ENCODE assay signal across 25 cellular contexts in the genomic region with DNA sequence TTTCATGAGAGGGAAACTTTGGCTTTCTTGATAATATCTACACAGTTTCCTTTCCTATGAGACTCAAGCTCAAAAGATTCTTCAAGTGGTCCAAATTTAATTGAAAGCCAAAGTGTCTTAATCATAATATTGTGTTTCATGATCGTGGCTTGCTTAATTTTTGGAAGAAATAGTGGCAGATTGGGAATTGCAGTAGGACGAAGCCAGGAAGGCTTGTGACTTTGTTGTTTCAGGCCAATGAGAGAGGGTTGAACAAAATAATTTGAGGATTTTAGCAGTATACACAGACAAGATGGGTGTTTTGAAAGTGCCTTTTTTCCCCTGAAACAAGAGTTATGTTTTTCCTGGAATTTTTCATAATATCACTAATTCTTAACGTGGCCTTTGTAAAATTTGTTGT.
"Had no signal": no experiment of that assay in that cellular context is flagged by ENCODE, and none has a peak within 500 bp of the region (broad histone marks: within the 10 kb centered on the region; RNA-seq: fewer than 3 reads in every experiment).

No MANE protein-coding gene starts in this region.

- H3K9ac ChIP-seq: neural progenitor cell had no signal

- H3K9me3 Mint-ChIP-seq: effector memory CD8-positive, alpha-beta T cell; natural killer cell treated with Interleukin-12 subunit alpha and Interleukin-12 subunit beta and Interleukin-15 and Interleukin-18, amount 100 ng/mL, for 72 hours had no signal

- H3K9me3 ChIP-seq: ovary, psoas muscle, right lobe of liver, spleen, stomach, thoracic aorta, transverse colon had no signal

- DNase-seq: effector memory CD8-positive, alpha-beta T cell; erythroblast; foreskin melanocyte; heart left ventricle; hippocampal formation; left colon; left ventricle myocardium superior; midbrain; nucleus accumbens; ovary; psoas muscle; retina; right lobe of liver; spleen; stimulated activated CD4-positive, alpha-beta T cell treated with anti-CD3 and anti-CD28 coated beads, Interleukin-15, amount 100 ng/mL, for 24 hours; stimulated activated CD4-positive, alpha-beta T cell treated with anti-CD3 and anti-CD28 coated beads, Interleukin-1b, Interleukin-23, amount 100 ng/mL, for 48 hours; stimulated activated CD4-positive, alpha-beta T cell treated with anti-CD3 and anti-CD28 coated beads, Interleukin-4, amount 100 ng/mL, for 24 hours; stomach; substantia nigra; transverse colon had no signal

- H3K4me1 ChIP-seq: heart left ventricle, neural progenitor cell, psoas muscle, right lobe of liver, spleen, stomach, transverse colon had no signal

- H3K27me3 ChIP-seq: neural progenitor cell, ovary, right lobe of liver, spleen, stomach, transverse colon had no signal

- H3K36me3 Mint-ChIP-seq: natural killer cell treated with Interleukin-12 subunit alpha and Interleukin-12 subunit beta and Interleukin-15 and Interleukin-18, amount 100 ng/mL, for 72 hours; neural progenitor cell had no signal

- H3K36me3 ChIP-seq: heart left ventricle, neural progenitor cell, ovary, right lobe of liver, spleen, stomach, thoracic aorta, transverse colon had no signal

- H3K4me1 Mint-ChIP-seq: neural progenitor cell; stimulated activated memory B cell treated with anti-CD40 and anti-IgM and Interleukin-4, amounts not matched to agents 10 μg/mL and 1 μg/mL and 100 μg/mL, for 72 hours had no signal

- H3K4me3 Mint-ChIP-seq: effector memory CD8-positive, alpha-beta T cell; natural killer cell treated with Interleukin-12 subunit alpha and Interleukin-12 subunit beta and Interleukin-15 and Interleukin-18, amount 100 ng/mL, for 72 hours; neural progenitor cell; stimulated activated memory B cell treated with anti-CD40 and anti-IgM and Interleukin-4, amounts not matched to agents 10 μg/mL and 1 μg/mL and 100 μg/mL, for 72 hours had no signal

- H3K27ac ChIP-seq: heart left ventricle, neural progenitor cell, ovary, psoas muscle, right lobe of liver, spleen, stomach, thoracic aorta, transverse colon had no signal

- H3K4me3 ChIP-seq: heart left ventricle, lung, neural progenitor cell, ovary, psoas muscle, right lobe of liver, spleen, stomach, thoracic aorta, transverse colon had no signal

- H3K27me3 Mint-ChIP-seq: effector memory CD8-positive, alpha-beta T cell; stimulated activated memory B cell treated with anti-CD40 and anti-IgM and Interleukin-4, amounts not matched to agents 10 μg/mL and 1 μg/mL and 100 μg/mL, for 72 hours had no signal

- ATAC-seq: effector memory CD8-positive, alpha-beta T cell; heart left ventricle; left colon; left ventricle myocardium superior; natural killer cell treated with Interleukin-12 subunit alpha and Interleukin-12 subunit beta and Interleukin-15 and Interleukin-18, amount 100 ng/mL, for 72 hours; psoas muscle; right lobe of liver; stimulated activated memory B cell treated with anti-CD40 and anti-IgM and Interleukin-4, amounts not matched to agents 10 μg/mL and 1 μg/mL and 100 μg/mL, for 72 hours had no signal

- H2AFZ ChIP-seq: neural progenitor cell had no signal

- H3K4me2 ChIP-seq: neural progenitor cell had no signal

- H3K27ac Mint-ChIP-seq: effector memory CD8-positive, alpha-beta T cell; natural killer cell treated with Interleukin-12 subunit alpha and Interleukin-12 subunit beta and Interleukin-15 and Interleukin-18, amount 100 ng/mL, for 72 hours; neural progenitor cell; stimulated activated memory B cell treated with anti-CD40 and anti-IgM and Interleukin-4, amounts not matched to agents 10 μg/mL and 1 μg/mL and 100 μg/mL, for 72 hours had no signal
